In the genomic region with DNA sequence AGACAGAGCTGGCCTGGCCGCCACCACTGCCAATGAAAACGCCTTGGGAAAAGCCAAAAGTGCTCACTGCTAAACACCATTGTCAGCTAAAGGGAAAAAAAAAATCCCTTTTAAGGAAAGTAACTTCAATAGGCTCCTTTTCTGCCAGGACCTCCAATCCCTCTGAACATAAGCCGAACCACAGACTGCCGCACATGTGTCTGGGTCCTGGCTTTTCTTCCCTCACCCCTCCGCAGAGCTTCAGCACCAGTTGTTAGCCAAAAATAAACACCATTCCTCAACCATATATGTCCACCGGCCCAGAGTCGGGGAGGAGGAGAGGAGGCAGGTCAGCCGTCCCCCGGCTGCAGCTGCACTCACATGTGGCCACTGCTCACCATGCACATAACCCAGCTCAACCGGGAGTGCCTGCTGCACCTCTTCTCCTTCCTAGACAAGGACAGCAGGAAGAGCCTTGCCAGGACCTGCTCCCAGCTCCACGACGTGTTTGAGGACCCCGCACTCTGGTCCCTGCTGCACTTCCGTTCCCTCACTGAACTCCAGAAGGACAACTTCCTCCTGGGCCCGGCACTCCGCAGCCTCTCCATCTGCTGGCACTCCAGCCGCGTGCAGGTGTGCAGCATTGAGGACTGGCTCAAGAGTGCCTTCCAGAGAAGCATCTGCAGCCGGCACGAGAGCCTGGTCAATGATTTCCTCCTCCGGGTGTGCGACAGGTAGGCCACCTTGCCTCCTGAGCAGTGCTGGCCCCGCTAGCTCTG, we compare ENCODE assay signal across 1 cellular context.
TF ChIP-seq lines count a peak whose summit lies in the region.

A gene with protein sequence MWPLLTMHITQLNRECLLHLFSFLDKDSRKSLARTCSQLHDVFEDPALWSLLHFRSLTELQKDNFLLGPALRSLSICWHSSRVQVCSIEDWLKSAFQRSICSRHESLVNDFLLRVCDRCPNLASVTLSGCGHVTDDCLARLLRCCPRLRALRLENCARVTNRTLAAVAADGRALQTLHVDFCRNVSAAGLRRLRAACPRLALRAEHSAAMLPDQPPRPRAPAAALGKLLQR (plus strand): TSS at position 355 of the 758 bp plus-strand sequence. CDS start 6 bp downstream, at position 361.

TF ChIP-seq in IMR-90, 13 proteins besides CTCF, POLR2A, EP300 and RAD21:
- TF ChIP-seq RFX5 (IDR thresholded peaks at IDR 0.05; ENCODE audit: low read depth, low read length) (no peak), MXI1 (IDR thresholded peaks at IDR 0.05; ENCODE audit: borderline replicate concordance, low read depth, low read length) (peak; percentile 83; the same call in 1 of the 2 replicates), MAZ (IDR thresholded peaks at IDR 0.05; ENCODE audit: borderline replicate concordance, low read depth, low read length) (no peak)
- TF ChIP-seq, protein P1, sequence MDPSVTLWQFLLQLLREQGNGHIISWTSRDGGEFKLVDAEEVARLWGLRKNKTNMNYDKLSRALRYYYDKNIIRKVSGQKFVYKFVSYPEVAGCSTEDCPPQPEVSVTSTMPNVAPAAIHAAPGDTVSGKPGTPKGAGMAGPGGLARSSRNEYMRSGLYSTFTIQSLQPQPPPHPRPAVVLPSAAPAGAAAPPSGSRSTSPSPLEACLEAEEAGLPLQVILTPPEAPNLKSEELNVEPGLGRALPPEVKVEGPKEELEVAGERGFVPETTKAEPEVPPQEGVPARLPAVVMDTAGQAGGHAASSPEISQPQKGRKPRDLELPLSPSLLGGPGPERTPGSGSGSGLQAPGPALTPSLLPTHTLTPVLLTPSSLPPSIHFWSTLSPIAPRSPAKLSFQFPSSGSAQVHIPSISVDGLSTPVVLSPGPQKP (IDR thresholded peaks at IDR 0.05; ENCODE audit: borderline replicate concordance, low read depth, low read length), result no peak
